Comparison of ENCODE assay signal across 13 cellular contexts in the genomic region with DNA sequence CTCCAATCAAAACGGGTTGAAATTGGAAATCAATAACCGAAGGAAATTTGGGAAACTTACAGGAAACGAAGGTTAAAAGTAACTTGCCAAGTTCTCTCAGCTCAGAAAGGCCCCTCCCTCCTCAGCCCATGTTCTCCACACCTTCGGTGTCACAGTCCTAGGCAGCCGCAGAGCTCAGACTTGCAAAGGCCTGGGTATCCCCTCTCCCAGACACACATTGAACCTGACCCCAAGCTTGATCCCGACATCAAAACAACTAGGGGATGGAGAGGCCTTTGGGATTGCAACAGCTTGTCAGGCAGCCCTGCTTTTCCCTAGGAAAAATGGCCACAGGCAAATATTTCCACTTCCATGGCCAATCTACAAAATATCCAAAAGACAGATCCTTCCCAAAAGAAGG. TPM values are rescaled to one million over a fixed set of nuclear protein-coding genes. Genes with fewer than 3 reads are reported as not detected.
DNase-seq lines count a peak whose midpoint lies in the region; ATAC-seq and TF ChIP-seq lines count a peak whose summit lies in the region.
"Had no signal": no experiment of that assay in that cellular context is flagged by ENCODE, and none has a peak within 500 bp of the region (broad histone marks: within the 10 kb centered on the region; RNA-seq: fewer than 3 reads in every experiment).

No MANE protein-coding gene starts in this region.

- 43% methylated on average over 6 of the region's 6 CpGs for WGBS in right cardiac atrium

- H3K27me3 ChIP-seq in right atrium auricular region = no peaks in the 10 kb centered on the region
- no peaks in the 10 kb centered on the region for H3K27me3 ChIP-seq in right cardiac atrium (ENCODE audit: control insufficient read depth, insufficient read depth)
- H3K27me3 ChIP-seq in uterus = no peaks in the 10 kb centered on the region

- H3K4me1 ChIP-seq in right atrium auricular region = peaks cover 0 to 99% of the 10 kb centered on the region in 2 donors
- peaks cover 69% of the 10 kb centered on the region for H3K4me1 ChIP-seq in right cardiac atrium (ENCODE audit: control insufficient read depth, insufficient read depth, low read length)
- peaks cover 36 to 65% of the 10 kb centered on the region in 2 donors for H3K4me1 ChIP-seq in uterus

- H3K36me3 ChIP-seq in right atrium auricular region = no peaks in the 10 kb centered on the region
- no peaks in the 10 kb centered on the region for H3K36me3 ChIP-seq in uterus

- BruUV-seq in MCF 10A (replicated peaks; lab: Mats Ljungman, UMichigan) = no TSS peak

- POLR2A ChIA-PET in MCF 10A (lab: Yijun Ruan, JAX) = interaction anchor here (1.0 to 3.7 kb wide), 7 partner anchors 8 to 101 kb away, joined by 3 to 16 read pairs (median 4); a partner anchor contains a TSS
- POLR2A ChIA-PET in naive thymus-derived CD8-positive, alpha-beta T cell (lab: Charles Lee) = interaction anchor here (1.2 to 14.3 kb wide), 6 partner anchors 8 to 39 kb away, joined by 3 to 387 read pairs (median 30); a partner anchor contains a TSS

- no peak for DNase-seq in right atrium auricular region (ENCODE audit: low spot score)
- no peak for DNase-seq in right cardiac atrium
- no peak for DNase-seq in MCF 10A (ENCODE audit: unreplicated experiment)
- no peak for DNase-seq in naive thymus-derived CD8-positive, alpha-beta T cell
- no peak for DNase-seq in uterus
- DNase-seq in dedifferentiated amniotic fluid mesenchymal stem cell (ENCODE audit: extremely low spot score) = no peak
- no peak for DNase-seq in DMS114 treated with DMSO at 0.1 percent for 48 hours (lab: John Stamatoyannopoulos, UW; ENCODE audit: unreplicated experiment)
- DNase-seq in GDM1 (lab: John Stamatoyannopoulos, UW) = no peak
- DNase-seq: activated T-cell treated with anti-CD3 and anti-CD28 coated beads, Interleukin-2, amount 50 U/mL, for 4 hours; GM23248; MV-4-11; NCI-H748 treated with DMSO at 0.1 percent for 48 hours had no signal

- H3K4me3 ChIP-seq in right atrium auricular region (no peak overlapping the region), right cardiac atrium (ENCODE audit: low read length) (no peak overlapping the region), uterus (no peak overlapping the region)
- H3K4me3 ChIP-seq: GM23248 had no signal

- H3K4me1 Mint-ChIP-seq in MCF 10A (ENCODE audit: insufficient read depth, unreplicated experiment) = peaks cover 73% of the 10 kb centered on the region
- peaks cover 50 to 100% (median 99%) of the 10 kb centered on the region in 4 donors for H3K4me1 Mint-ChIP-seq in naive thymus-derived CD8-positive, alpha-beta T cell

- H3K9me3 Mint-ChIP-seq in MCF 10A (ENCODE audit: unreplicated experiment) = no peaks in the 10 kb centered on the region
- H3K9me3 Mint-ChIP-seq in naive thymus-derived CD8-positive, alpha-beta T cell = no peaks in the 10 kb centered on the region
- H3K9me3 Mint-ChIP-seq: activated T-cell treated with anti-CD3 and anti-CD28 coated beads, Interleukin-2, amount 50 U/mL, for 4 hours; T-helper 1 cell treated with Interleukin-12 subunit alpha and Interleukin-12 subunit beta and Interleukin-4 antibody, amounts not matched to agents 30 μg/mL and 1 μg/mL, for 36 hours had no signal

- no peak for TF ChIP-seq CTCF in right atrium auricular region (IDR thresholded peaks at IDR 0.05)
- TF ChIP-seq CTCF in MCF 10A (IDR thresholded peaks at IDR 0.05; ENCODE audit: unreplicated experiment) = no peak
- no peak for TF ChIP-seq CTCF in uterus (IDR thresholded peaks at IDR 0.05)

- no peaks in the 10 kb centered on the region for H3K27me3 Mint-ChIP-seq in MCF 10A (ENCODE audit: insufficient read depth, unreplicated experiment)
- H3K27me3 Mint-ChIP-seq in naive thymus-derived CD8-positive, alpha-beta T cell = no peaks in the 10 kb centered on the region

- TF ChIP-seq POLR2A in uterus (IDR thresholded peaks at IDR 0.05) = no peak

- peak overlapping the region; percentile 89 for H3K27ac Mint-ChIP-seq in MCF 10A (ENCODE audit: low read depth, unreplicated experiment)
- peak overlapping the region in 8 of 10 donors; percentile 52 to 99 (median 83) for H3K27ac Mint-ChIP-seq in naive thymus-derived CD8-positive, alpha-beta T cell
- H3K27ac Mint-ChIP-seq: T-helper 1 cell treated with Interleukin-12 subunit alpha and Interleukin-12 subunit beta and Interleukin-4 antibody, amounts not matched to agents 30 μg/mL and 1 μg/mL, for 36 hours had no signal

- H3K9me3 ChIP-seq in right atrium auricular region (no peaks in the 10 kb centered on the region), right cardiac atrium (ENCODE audit: control insufficient read depth, low read length) (no peaks in the 10 kb centered on the region), uterus (no peaks in the 10 kb centered on the region)

- CTCF ChIA-PET in MCF 10A (lab: Yijun Ruan, JAX) = interaction anchor here (0.6 to 3.8 kb wide), 4 partner anchors 9 to 70 kb away, joined by 3 to 15 read pairs (median 4); no protein-coding TSS in a partner anchor

- no peak for ATAC-seq in right cardiac atrium
- no peak for ATAC-seq in naive thymus-derived CD8-positive, alpha-beta T cell
- ATAC-seq: activated T-cell treated with anti-CD3 and anti-CD28 coated beads, Interleukin-2, amount 50 U/mL, for 4 hours had no signal

- intact Hi-C loops in right cardiac atrium (cut with DNase I) (loop anchor here in 2 of 4 donors (5.0 kb wide), 1 partner anchor 38 kb away; no protein-coding TSS in a partner anchor), MCF 10A (cut with micrococcal nuclease) (loop anchor here (5.0 kb wide), 1 partner anchor 38 kb away; no protein-coding TSS in a partner anchor), uterus (cut with DNase I; ENCODE audit: low total_unique reads) (no loop called here)

- H3K27ac ChIP-seq in right atrium auricular region (peak overlapping the region; percentile 89 to 99), right cardiac atrium (ENCODE audit: low read length) (no peak overlapping the region), uterus (peak overlapping the region; percentile 95 to 97)
- H3K27ac ChIP-seq: GM23248 had no signal

- H3K4me3 Mint-ChIP-seq in MCF 10A (ENCODE audit: unreplicated experiment) = no peak overlapping the region
- H3K4me3 Mint-ChIP-seq in naive thymus-derived CD8-positive, alpha-beta T cell = peak overlapping the region in 7 of 10 donors; percentile 15 to 65 (median 54)
- H3K4me3 Mint-ChIP-seq: T-helper 1 cell treated with Interleukin-12 subunit alpha and Interleukin-12 subunit beta and Interleukin-4 antibody, amounts not matched to agents 30 μg/mL and 1 μg/mL, for 36 hours had no signal

- H3K36me3 Mint-ChIP-seq in MCF 10A (ENCODE audit: insufficient read depth, unreplicated experiment) = peaks cover 6% of the 10 kb centered on the region
- H3K36me3 Mint-ChIP-seq in naive thymus-derived CD8-positive, alpha-beta T cell = peaks cover 0 to 3% (median 0%) of the 10 kb centered on the region in 3 donors

RNA-seq across cellular contexts. Expression of a gene that starts 35.5 kb away (rescaled TPM):
- total RNA-seq in right atrium auricular region (10 to 100 TPM; 17.1 to 18.3 TPM), right cardiac atrium (10 to 100 TPM; 25.6 to 36.3 (median 30.0) TPM), MCF 10A (2022) (43.3 and 46.3 TPM in 2 replicates), uterus (10 to 100 TPM; 12.6 to 58.0 (median 39.4) TPM)
- polyA plus RNA-seq in right cardiac atrium = 18.0 TPM
- 10 to 100 TPM; 40.0 to 43.4 TPM for total RNA-seq in naive thymus-derived CD8-positive, alpha-beta T cell
- 10 to 100 TPM; 31.6 to 37.2 (median 37.2) TPM for polyA plus RNA-seq in naive thymus-derived CD8-positive, alpha-beta T cell
